Comparison of ENCODE assay signal across 1 cellular context in the genomic region with DNA sequence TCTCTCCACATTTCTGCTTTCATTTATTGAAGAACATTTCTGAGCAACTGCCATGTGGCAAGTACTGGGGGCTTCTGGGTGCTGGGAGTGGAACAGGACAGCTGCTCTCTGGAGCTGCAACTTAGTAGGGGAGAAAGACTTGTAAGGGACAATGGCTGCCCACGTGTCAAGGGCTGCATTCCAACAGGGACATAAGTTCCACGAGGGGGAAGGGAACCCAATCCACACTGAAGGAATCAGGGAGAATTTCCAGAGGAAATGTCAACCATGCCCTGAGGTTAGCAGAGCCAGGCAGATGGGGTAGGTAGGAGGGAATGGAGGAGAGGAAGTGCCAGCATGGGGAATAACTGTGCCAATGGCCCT.
TF ChIP-seq lines count a peak whose summit lies in the region.

No MANE protein-coding gene starts in this region.

TF ChIP-seq in WTC11, 78 proteins besides CTCF, POLR2A, EP300 and RAD21 (continued from another document):
- TF ChIP-seq, protein P1, sequence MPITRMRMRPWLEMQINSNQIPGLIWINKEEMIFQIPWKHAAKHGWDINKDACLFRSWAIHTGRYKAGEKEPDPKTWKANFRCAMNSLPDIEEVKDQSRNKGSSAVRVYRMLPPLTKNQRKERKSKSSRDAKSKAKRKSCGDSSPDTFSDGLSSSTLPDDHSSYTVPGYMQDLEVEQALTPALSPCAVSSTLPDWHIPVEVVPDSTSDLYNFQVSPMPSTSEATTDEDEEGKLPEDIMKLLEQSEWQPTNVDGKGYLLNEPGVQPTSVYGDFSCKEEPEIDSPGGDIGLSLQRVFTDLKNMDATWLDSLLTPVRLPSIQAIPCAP (CRISPR knock-in tag; IDR thresholded peaks at IDR 0.05), result no peak
- no peak for TF ChIP-seq JAZF1 (CRISPR knock-in tag; IDR thresholded peaks at IDR 0.05)
- TF ChIP-seq, protein P2, sequence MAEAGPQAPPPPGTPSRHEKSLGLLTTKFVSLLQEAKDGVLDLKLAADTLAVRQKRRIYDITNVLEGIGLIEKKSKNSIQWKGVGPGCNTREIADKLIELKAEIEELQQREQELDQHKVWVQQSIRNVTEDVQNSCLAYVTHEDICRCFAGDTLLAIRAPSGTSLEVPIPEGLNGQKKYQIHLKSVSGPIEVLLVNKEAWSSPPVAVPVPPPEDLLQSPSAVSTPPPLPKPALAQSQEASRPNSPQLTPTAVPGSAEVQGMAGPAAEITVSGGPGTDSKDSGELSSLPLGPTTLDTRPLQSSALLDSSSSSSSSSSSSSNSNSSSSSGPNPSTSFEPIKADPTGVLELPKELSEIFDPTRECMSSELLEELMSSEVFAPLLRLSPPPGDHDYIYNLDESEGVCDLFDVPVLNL (CRISPR knock-in tag; IDR thresholded peaks at IDR 0.05; ENCODE audit: borderline replicate concordance, low read depth), result no peak
- no peak for TF ChIP-seq ERG (CRISPR knock-in tag; IDR thresholded peaks at IDR 0.05)
- no peak for TF ChIP-seq EMX1 (CRISPR knock-in tag; IDR thresholded peaks at IDR 0.05)
- TF ChIP-seq, protein P3, sequence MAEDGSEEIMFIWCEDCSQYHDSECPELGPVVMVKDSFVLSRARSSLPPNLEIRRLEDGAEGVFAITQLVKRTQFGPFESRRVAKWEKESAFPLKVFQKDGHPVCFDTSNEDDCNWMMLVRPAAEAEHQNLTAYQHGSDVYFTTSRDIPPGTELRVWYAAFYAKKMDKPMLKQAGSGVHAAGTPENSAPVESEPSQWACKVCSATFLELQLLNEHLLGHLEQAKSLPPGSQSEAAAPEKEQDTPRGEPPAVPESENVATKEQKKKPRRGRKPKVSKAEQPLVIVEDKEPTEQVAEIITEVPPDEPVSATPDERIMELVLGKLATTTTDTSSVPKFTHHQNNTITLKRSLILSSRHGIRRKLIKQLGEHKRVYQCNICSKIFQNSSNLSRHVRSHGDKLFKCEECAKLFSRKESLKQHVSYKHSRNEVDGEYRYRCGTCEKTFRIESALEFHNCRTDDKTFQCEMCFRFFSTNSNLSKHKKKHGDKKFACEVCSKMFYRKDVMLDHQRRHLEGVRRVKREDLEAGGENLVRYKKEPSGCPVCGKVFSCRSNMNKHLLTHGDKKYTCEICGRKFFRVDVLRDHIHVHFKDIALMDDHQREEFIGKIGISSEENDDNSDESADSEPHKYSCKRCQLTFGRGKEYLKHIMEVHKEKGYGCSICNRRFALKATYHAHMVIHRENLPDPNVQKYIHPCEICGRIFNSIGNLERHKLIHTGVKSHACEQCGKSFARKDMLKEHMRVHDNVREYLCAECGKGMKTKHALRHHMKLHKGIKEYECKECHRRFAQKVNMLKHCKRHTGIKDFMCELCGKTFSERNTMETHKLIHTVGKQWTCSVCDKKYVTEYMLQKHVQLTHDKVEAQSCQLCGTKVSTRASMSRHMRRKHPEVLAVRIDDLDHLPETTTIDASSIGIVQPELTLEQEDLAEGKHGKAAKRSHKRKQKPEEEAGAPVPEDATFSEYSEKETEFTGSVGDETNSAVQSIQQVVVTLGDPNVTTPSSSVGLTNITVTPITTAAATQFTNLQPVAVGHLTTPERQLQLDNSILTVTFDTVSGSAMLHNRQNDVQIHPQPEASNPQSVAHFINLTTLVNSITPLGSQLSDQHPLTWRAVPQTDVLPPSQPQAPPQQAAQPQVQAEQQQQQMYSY (CRISPR knock-in tag; IDR thresholded peaks at IDR 0.05), result no peak
- TF ChIP-seq ESRRA (CRISPR knock-in tag; IDR thresholded peaks at IDR 0.05; ENCODE audit: borderline replicate concordance), result no peak
- no peak for TF ChIP-seq ZSCAN18 (CRISPR knock-in tag; IDR thresholded peaks at IDR 0.05)
- TF ChIP-seq NFE2L1 (CRISPR knock-in tag; IDR thresholded peaks at IDR 0.05), result no peak
- TF ChIP-seq ELF4 (CRISPR knock-in tag; IDR thresholded peaks at IDR 0.05; ENCODE audit: low read depth), result no peak
- TF ChIP-seq TEAD4 (CRISPR knock-in tag; IDR thresholded peaks at IDR 0.05), result no peak
- TF ChIP-seq ZBTB43 (CRISPR knock-in tag; IDR thresholded peaks at IDR 0.05), result no peak
